ENCODE assay signal across 8 cellular contexts in genomic region chr14:67514203-67514607, GRCh38.
DNase-seq lines count a peak whose midpoint lies in the region; ATAC-seq and TF ChIP-seq lines count a peak whose summit lies in the region.

No MANE protein-coding gene starts in this region.

- no peaks in the 10 kb centered on the region for H3K9me3 Mint-ChIP-seq in effector memory CD8-positive, alpha-beta T cell
- no peaks in the 10 kb centered on the region for H3K9me3 Mint-ChIP-seq in nephron progenitor cell

- H3K36me3 Mint-ChIP-seq in effector memory CD8-positive, alpha-beta T cell (ENCODE audit: insufficient read depth), result peaks cover 2% of the 10 kb centered on the region
- no peaks in the 10 kb centered on the region for H3K36me3 Mint-ChIP-seq in nephron progenitor cell (ENCODE audit: low read depth)

- TF ChIP-seq CTCF in C4-2B (conservative IDR thresholded peaks at IDR 0.05) (no peak), nephron progenitor cell (IDR thresholded peaks at IDR 0.05) (no peak)

- H3K4me1 Mint-ChIP-seq in effector memory CD8-positive, alpha-beta T cell (ENCODE audit: low read depth in 2 of 2), result peaks cover 19 to 22% of the 10 kb centered on the region in 2 donors
- no peaks in the 10 kb centered on the region for H3K4me1 Mint-ChIP-seq in nephron progenitor cell

- H3K27ac ChIP-seq in C4-2B, result peak overlapping the region; percentile 56; the same call in 1 of the 2 replicates

- H3K4me3 Mint-ChIP-seq in effector memory CD8-positive, alpha-beta T cell, result peak overlapping the region; percentile 94
- H3K4me3 Mint-ChIP-seq in nephron progenitor cell, result peak overlapping the region; percentile 75

- H3K27me3 Mint-ChIP-seq in effector memory CD8-positive, alpha-beta T cell, result no peaks in the 10 kb centered on the region
- H3K27me3 Mint-ChIP-seq in nephron progenitor cell (ENCODE audit: low read depth, poor library complexity), result peaks cover 92% of the 10 kb centered on the region

- peak overlapping the region; percentile 93 to 96 for H3K27ac Mint-ChIP-seq in effector memory CD8-positive, alpha-beta T cell
- H3K27ac Mint-ChIP-seq in nephron progenitor cell, result no peak overlapping the region

- ATAC-seq in effector memory CD8-positive, alpha-beta T cell (replicated peaks), result no peak
- ATAC-seq in GM18861 (IDR thresholded peaks at IDR 0.05; ENCODE audit: unreplicated experiment), result no peak
- no peak for ATAC-seq in HG02885 (IDR thresholded peaks at IDR 0.05; ENCODE audit: poor library complexity, unreplicated experiment)

- peak; percentile 20 for DNase-seq in NCI-H1092 (lab: John Stamatoyannopoulos, UW)
- no peak for DNase-seq in effector memory CD8-positive, alpha-beta T cell
- DNase-seq in nephron progenitor cell, result no peak
- no peak for DNase-seq in activated gamma-delta T cell (lab: John Stamatoyannopoulos, UW)
- no peak for DNase-seq in foreskin melanocyte
